In the genomic region with DNA sequence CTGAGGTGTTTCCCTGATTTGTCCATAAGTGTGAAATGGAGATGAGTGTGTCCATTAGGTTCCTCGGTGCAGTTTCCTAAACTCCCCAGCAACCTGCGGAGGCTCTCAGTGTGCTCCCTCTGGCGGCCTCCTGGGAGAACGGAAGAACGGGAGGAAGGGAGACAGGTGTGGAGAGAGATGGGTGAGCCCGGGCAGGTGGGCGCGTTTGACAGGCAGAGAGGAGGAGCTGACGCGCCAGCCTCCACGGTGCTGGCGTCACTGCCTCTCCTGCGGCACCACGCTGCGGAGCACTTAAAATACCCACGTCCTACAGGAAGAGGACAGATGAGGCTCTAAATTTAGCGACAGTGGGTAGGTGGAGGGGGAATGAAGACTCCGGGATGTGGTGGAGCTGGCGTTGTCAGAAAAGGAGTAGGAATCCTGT, we compare ENCODE assay signal across 8 cellular contexts. TPM values are rescaled to one million over a fixed set of nuclear protein-coding genes. Genes with fewer than 3 reads are reported as not detected.
A peak's percentile ranks its signal among the peaks of the same experiment; 100 is the strongest.
DNase-seq lines count a peak whose midpoint lies in the region; ATAC-seq and TF ChIP-seq lines count a peak whose summit lies in the region.

No MANE protein-coding gene starts in this region.

- H3K36me3 Mint-ChIP-seq in Calu3 (ENCODE audit: insufficient read depth, unreplicated experiment) (peaks cover 4% of the 10 kb centered on the region), glutamatergic neuron (ENCODE audit: unreplicated experiment) (peaks cover 10% of the 10 kb centered on the region)

- intact Hi-C loops in Calu3 (cut with micrococcal nuclease; ENCODE audit: unreplicated experiment) (no loop called here), esophagus squamous epithelium (cut with DNase I) (no loop called here)

- DNase-seq in Calu3 = peak; percentile 75
- DNase-seq in LoVo (ENCODE audit: low spot score) = peak; percentile 82
- peak; percentile 77 for DNase-seq in WERI-Rb-1
- DNase-seq in esophagus squamous epithelium (lab: John Stamatoyannopoulos, UW) = no peak
- no peak for DNase-seq in omental fat pad (ENCODE audit: low spot score)
- DNase-seq in glutamatergic neuron = no peak
- no peak for DNase-seq in amniotic stem cell (lab: John Stamatoyannopoulos, UW)

- H3K4me1 Mint-ChIP-seq in Calu3 (ENCODE audit: low read depth, unreplicated experiment) (peaks cover 9% of the 10 kb centered on the region), glutamatergic neuron (ENCODE audit: low read depth, unreplicated experiment) (no peaks in the 10 kb centered on the region)

- no peak overlapping the region for H3K27ac Mint-ChIP-seq in Calu3 (ENCODE audit: unreplicated experiment)
- H3K27ac Mint-ChIP-seq in glutamatergic neuron (ENCODE audit: unreplicated experiment) = no peak overlapping the region

- H3K9me3 Mint-ChIP-seq in Calu3 (ENCODE audit: low read depth, unreplicated experiment) (peaks cover 10% of the 10 kb centered on the region), glutamatergic neuron (ENCODE audit: unreplicated experiment) (peaks cover 15% of the 10 kb centered on the region)

- ATAC-seq in omental fat pad (ENCODE audit: low FRiP score) (peak; percentile 67), GM18909 (IDR thresholded peaks at IDR 0.05; ENCODE audit: poor library complexity, unreplicated experiment) (no peak)

- TF ChIP-seq POLR2A in esophagus squamous epithelium (IDR thresholded peaks at IDR 0.05) = no peak

- BruUV-seq in Calu3 (replicated peaks; lab: Mats Ljungman, UMichigan) = no TSS peak

- 4 to 5% methylated on average over 14 to 17 of the region's 19 CpGs for WGBS in esophagus squamous epithelium, 2 donors

- CTCF ChIA-PET in Calu3 (lab: Charles Lee) = interaction anchor here (0.6 kb wide), 1 partner anchor 477 kb away, joined by 3 read pairs; no protein-coding TSS in a partner anchor

- H3K36me3 ChIP-seq in WERI-Rb-1 = no peaks in the 10 kb centered on the region
- H3K36me3 ChIP-seq in esophagus squamous epithelium = peaks cover 0 to 7% (median 0%) of the 10 kb centered on the region in 3 donors

- H3K4me1 ChIP-seq in esophagus squamous epithelium = peaks cover 0 to 18% (median 0%) of the 10 kb centered on the region in 3 donors

- peaks cover 10% of the 10 kb centered on the region for H3K9me3 ChIP-seq in WERI-Rb-1 (ENCODE audit: severe bottlenecking)
- H3K9me3 ChIP-seq in esophagus squamous epithelium = peaks cover 0 to 3% (median 1%) of the 10 kb centered on the region in 3 donors

- TF ChIP-seq CTCF in Calu3 (IDR thresholded peaks at IDR 0.05; ENCODE audit: unreplicated experiment) (peak; percentile 51), WERI-Rb-1 (IDR thresholded peaks at IDR 0.05; ENCODE audit: low read depth, low read length) (peak; percentile 84), esophagus squamous epithelium (IDR thresholded peaks at IDR 0.05) (peak; percentile 13 to 71 (median 50)), omental fat pad (IDR thresholded peaks at IDR 0.05) (no peak), glutamatergic neuron (IDR thresholded peaks at IDR 0.05; ENCODE audit: partially characterized antibody, unreplicated experiment) (no peak)

- H3K4me3 Mint-ChIP-seq in Calu3 (ENCODE audit: low read depth, unreplicated experiment) = peak overlapping the region; percentile 64
- H3K4me3 Mint-ChIP-seq in glutamatergic neuron (ENCODE audit: unreplicated experiment) = no peak overlapping the region

- H3K27me3 ChIP-seq in WERI-Rb-1 (ENCODE audit: insufficient read depth, low read depth, severe bottlenecking) = no peaks in the 10 kb centered on the region
- peaks cover 0 to 39% (median 0%) of the 10 kb centered on the region in 4 donors for H3K27me3 ChIP-seq in esophagus squamous epithelium

- H3K27me3 Mint-ChIP-seq in Calu3 (ENCODE audit: unreplicated experiment) = peaks cover 52% of the 10 kb centered on the region
- peaks cover 10% of the 10 kb centered on the region for H3K27me3 Mint-ChIP-seq in glutamatergic neuron (ENCODE audit: unreplicated experiment)

- H3K4me3 ChIP-seq in WERI-Rb-1 (ENCODE audit: low read depth, low read length) = no peak overlapping the region
- no peak overlapping the region for H3K4me3 ChIP-seq in esophagus squamous epithelium

- H3K27ac ChIP-seq in WERI-Rb-1 (no peak overlapping the region), esophagus squamous epithelium (no peak overlapping the region)

RNA-seq across cellular contexts. Expression of a gene that starts 26.8 kb away (rescaled TPM):
- total RNA-seq in Calu3 (2022) (36.8 and 36.9 TPM in 2 replicates), esophagus squamous epithelium (10 to 100 TPM; 15.5 to 38.1 (median 19.9) TPM), omental fat pad (100 to 1,000 TPM in 1 of 4 donors, 10 to 100 TPM in 3; 33.1 to 116 (median 91.6) TPM), glutamatergic neuron (ENCODE audit: unreplicated experiment) (71.0 TPM)

RNA-seq across cellular contexts. Expression of a gene that starts 32.5 kb away (rescaled TPM):
- total RNA-seq in Calu3 (2022) (37.5 and 48.1 TPM in 2 replicates), esophagus squamous epithelium (10 to 100 TPM in 2 of 4 donors, 1 to 10 TPM in 2; 4.8 to 12.4 (median 9.5) TPM), omental fat pad (10 to 100 TPM; 25.9 to 57.5 (median 44.8) TPM), glutamatergic neuron (ENCODE audit: unreplicated experiment) (113 TPM)

RNA-seq across cellular contexts. Expression of a gene that starts 34.0 kb away (rescaled TPM):
- total RNA-seq in Calu3 (2022) = 0.81 and 2.3 TPM in 2 replicates
- 1 to 10 TPM in 1 of 4 donors, under 1 TPM in 1, not detected in 2; 0.53 to 1.3 TPM for total RNA-seq in esophagus squamous epithelium
- 1 to 10 TPM; 1.0 to 3.0 (median 1.9) TPM for total RNA-seq in omental fat pad
- 1.2 TPM for total RNA-seq in glutamatergic neuron (ENCODE audit: unreplicated experiment)

RNA-seq across cellular contexts. Expression of a gene that starts 53.7 kb away (rescaled TPM):
- total RNA-seq in Calu3 (2022) (43.2 and 43.4 TPM in 2 replicates), esophagus squamous epithelium (10 to 100 TPM; 13.0 to 53.2 (median 25.8) TPM), omental fat pad (100 to 1,000 TPM in 2 of 4 donors, 10 to 100 TPM in 2; 85.9 to 126 (median 107) TPM), glutamatergic neuron (ENCODE audit: unreplicated experiment) (12.8 TPM)

Comparison
In these comparisons a context has a peak if more than half of its experiments do, and no peak if none do; other contexts are left out.
1. DNase-seq: peak in Calu3 (single experiment), LoVo (single experiment) and WERI-Rb-1 (single experiment); none in esophagus squamous epithelium (single experiment), omental fat pad (single experiment), glutamatergic neuron (single experiment) and amniotic stem cell (single experiment).
2. CTCF ChIP-seq: peak in Calu3 (single experiment), WERI-Rb-1 (single experiment) and esophagus squamous epithelium (6 of 6); none in omental fat pad (0 of 3) and glutamatergic neuron (single experiment).